Comparison of ENCODE assay signal across 9 cellular contexts in genomic region chr2:3738454-3738853, GRCh38. TPM values are rescaled to one million over a fixed set of nuclear protein-coding genes. Genes with fewer than 3 reads are reported as not detected.
A peak's percentile ranks its signal among the peaks of the same experiment; 100 is the strongest.
DNase-seq lines count a peak whose midpoint lies in the region; ATAC-seq and TF ChIP-seq lines count a peak whose summit lies in the region.
"Had no signal": no experiment of that assay in that cellular context is flagged by ENCODE, and none has a peak within 500 bp of the region (broad histone marks: within the 10 kb centered on the region; RNA-seq: fewer than 3 reads in every experiment).

No MANE protein-coding gene starts in this region.

- no peak overlapping the region for H3K27ac ChIP-seq in spleen
- H3K27ac ChIP-seq: right lobe of liver had no signal

- 34 to 58% (median 51%) methylated on average over 3 of the region's 3 CpGs for WGBS in spleen, 5 donors

- intact Hi-C loops in spleen (cut with DNase I; ENCODE audit: low total_unique reads): no loop called here

- H3K27me3 ChIP-seq in spleen (replicated peaks in 1 of 7): no peaks in the 10 kb centered on the region
- H3K27me3 ChIP-seq: right lobe of liver had no signal

- ATAC-seq in GM21390 (IDR thresholded peaks at IDR 0.05; ENCODE audit: unreplicated experiment) (peak; percentile 49), HG02852 (IDR thresholded peaks at IDR 0.05; ENCODE audit: unreplicated experiment) (no peak)

- H3K9me3 ChIP-seq in spleen: no peaks in the 10 kb centered on the region
- H3K9me3 ChIP-seq: right lobe of liver had no signal

- H3K4me1 ChIP-seq in spleen: no peaks in the 10 kb centered on the region
- H3K4me1 ChIP-seq: right lobe of liver had no signal

- TF ChIP-seq POLR2A in spleen (IDR thresholded peaks at IDR 0.05): no peak

- no peaks in the 10 kb centered on the region for H3K36me3 ChIP-seq in spleen
- H3K36me3 ChIP-seq: right lobe of liver had no signal

- no peak overlapping the region for H3K4me3 ChIP-seq in fibroblast of pulmonary artery (replicated peaks; ENCODE audit: low read depth, low read length)
- no peak overlapping the region for H3K4me3 ChIP-seq in spleen
- H3K4me3 ChIP-seq: right lobe of liver had no signal

- TF ChIP-seq CTCF in fibroblast of pulmonary artery (IDR thresholded peaks at IDR 0.05; ENCODE audit: low read length, missing control alignments) (peak; percentile 15), spleen (IDR thresholded peaks at IDR 0.05 in 8 of 11, conservative IDR thresholded peaks at IDR 0.05 in 3 of 11) (peak in 2 of 11 experiments; percentile 24 to 34)

- DNase-seq in Caki2 (ENCODE audit: low read depth): peak; percentile 18
- DNase-seq in NCI-H82 (lab: John Stamatoyannopoulos, UW): peak; percentile 84
- peak; percentile 14 for DNase-seq in fibroblast of pulmonary artery (ENCODE audit: low read depth)
- no peak for DNase-seq in glomerular visceral epithelial cell (ENCODE audit: extremely low spot score)
- no peak for DNase-seq in NOMO-1 treated with DMSO at 0.1 percent for 48 hours (lab: John Stamatoyannopoulos, UW; ENCODE audit: unreplicated experiment)
- DNase-seq in spleen: no peak
- DNase-seq: right lobe of liver had no signal

- in situ Hi-C loops in Caki2 (cut with HindIII; ENCODE audit: low pct_unique_long_range_greater_than_20kb, low sequenced_read_pairs): no loop called here

RNA-seq across cellular contexts. Expression of gene DCDC2C, which starts 35.1 kb away (rescaled TPM):
- not detected in 2 replicates for total RNA-seq in Caki2 (2014; rRNA removed; shearing (Covaris generic); ENCODE audit: low replicate concordance)
- total RNA-seq in spleen: not detected
- under 1 TPM in 2 of 3 donors, not detected in 1; 0.03 to 0.22 TPM for polyA plus RNA-seq in spleen
- total RNA-seq: right lobe of liver had no signal

Comparison
In these comparisons a context has a peak if more than half of its experiments do, and no peak if none do; other contexts are left out.
1. DNase-seq: peak in Caki2 (single experiment), NCI-H82 (single experiment) and fibroblast of pulmonary artery (single experiment); none in glomerular visceral epithelial cell (single experiment), NOMO-1 treated with DMSO at 0.1 percent for 48 hours (single experiment) and spleen (single experiment).